18 cellular contexts compared by ENCODE assay signal in the genomic region with DNA sequence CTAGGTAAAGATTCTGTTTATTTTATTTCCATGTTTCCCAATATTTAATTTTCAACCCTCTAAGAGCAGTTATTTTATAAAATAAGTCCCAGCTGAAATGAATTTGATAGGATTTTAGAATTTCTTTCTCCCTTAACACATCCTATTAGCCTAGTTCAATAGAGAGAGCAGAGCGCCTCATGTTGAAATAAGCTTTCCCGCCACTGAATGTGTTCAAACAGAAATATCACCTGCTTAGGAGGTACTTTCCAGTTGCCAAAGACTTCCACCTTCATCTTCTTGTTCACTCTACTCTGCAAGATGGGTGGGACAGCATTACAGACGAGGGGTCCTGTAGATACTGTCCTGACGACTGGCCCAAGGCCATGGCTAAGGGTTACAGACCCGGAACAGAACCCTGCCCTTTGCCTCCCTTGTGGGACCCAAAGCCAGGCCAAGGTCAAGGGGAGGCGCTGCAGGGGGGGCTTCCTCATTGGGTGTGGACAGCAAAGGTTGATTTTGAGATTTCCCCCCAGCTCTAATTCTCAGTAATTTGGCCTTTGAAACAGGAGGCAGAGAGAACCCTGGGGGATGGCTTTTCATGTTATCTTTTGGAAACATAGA.
"Had no signal": no experiment of that assay in that cellular context is flagged by ENCODE, and none has a peak within 500 bp of the region (broad histone marks: within the 10 kb centered on the region; RNA-seq: fewer than 3 reads in every experiment).

No MANE protein-coding gene starts in this region.

- DNase-seq: dermis blood vessel endothelial cell; esophagus squamous epithelium; foreskin fibroblast; glutamatergic neuron; islet precursor cell; mammary epithelial cell; mucosa of descending colon; naive thymus-derived CD8-positive, alpha-beta T cell; occipital lobe; pancreas; right cardiac atrium; small intestine; stimulated activated CD4-positive, alpha-beta T cell treated with anti-CD3 and anti-CD28 coated beads, Interleukin-4, amount 100 ng/mL, for 1 hour; stimulated activated CD8-positive, alpha-beta memory T cell treated with anti-CD3 and anti-CD28 coated beads, Interleukin-4, amount 100 ng/mL, for 48 hours; upper lobe of left lung had no signal

- H3K4me3 ChIP-seq: esophagus squamous epithelium, gastroesophageal sphincter, mucosa of descending colon, pancreas, tibial artery, upper lobe of left lung, vagina had no signal

- H3K27me3 ChIP-seq: esophagus squamous epithelium, gastroesophageal sphincter, pancreas, tibial artery, upper lobe of left lung, vagina had no signal

- H3K36me3 ChIP-seq: esophagus squamous epithelium, gastroesophageal sphincter, pancreas, tibial artery, upper lobe of left lung, vagina had no signal

- FAIRE-seq: pancreas, small intestine had no signal

- H3K9me3 ChIP-seq: esophagus squamous epithelium, gastroesophageal sphincter, mucosa of descending colon, pancreas, tibial artery, upper lobe of left lung, vagina had no signal

- H3K4me1 ChIP-seq: gastroesophageal sphincter, pancreas, tibial artery, vagina had no signal

- H3K27ac ChIP-seq: esophagus squamous epithelium, gastroesophageal sphincter, pancreas, tibial artery, upper lobe of left lung, vagina had no signal
